In genomic region chr10:59384761-59385160, GRCh38 we compare ENCODE assay signal across 1 cellular context.
TF ChIP-seq lines count a peak whose summit lies in the region.

No MANE protein-coding gene starts in this region.

TF ChIP-seq in IMR-90, 13 proteins besides CTCF, POLR2A, EP300 and RAD21:
- TF ChIP-seq CEBPB (IDR thresholded peaks at IDR 0.05; ENCODE audit: low read depth, low read length) (no peak), ELK1 (IDR thresholded peaks at IDR 0.05; ENCODE audit: borderline replicate concordance, low read depth, low read length) (no peak)
